In genomic region chr10:89699581-89700064, GRCh38 we compare ENCODE assay signal across 10 cellular contexts. TPM values are rescaled to one million over a fixed set of nuclear protein-coding genes. Genes with fewer than 3 reads are reported as not detected.
DNase-seq lines count a peak whose midpoint lies in the region; ATAC-seq and TF ChIP-seq lines count a peak whose summit lies in the region.
"Had no signal": no experiment of that assay in that cellular context is flagged by ENCODE, and none has a peak within 500 bp of the region (broad histone marks: within the 10 kb centered on the region; RNA-seq: fewer than 3 reads in every experiment).

No MANE protein-coding gene starts in this region.

- TF ChIP-seq CTCF in NB4 (IDR thresholded peaks at IDR 0.05; ENCODE audit: low read depth, low read length) (no peak), mammary epithelial cell (conservative IDR thresholded peaks at IDR 0.05 in 1 of 2, IDR thresholded peaks at IDR 0.05 in 1 of 2; ENCODE audit: extremely low read depth in 1 of 2, insufficient read depth in 1 of 2, low read depth in 1 of 2, low read length in 2 of 2) (no peak), neural progenitor cell (IDR thresholded peaks at IDR 0.05) (no peak), colonic mucosa (IDR thresholded peaks at IDR 0.05) (no peak), ascending aorta (IDR thresholded peaks at IDR 0.05) (no peak)

- H3K27ac Mint-ChIP-seq in activated CD4-positive, alpha-beta T cell treated with anti-CD3 and anti-CD28 coated beads for 36 hours = no peak overlapping the region
- no peak overlapping the region for H3K27ac Mint-ChIP-seq in neural progenitor cell

- DNase-seq in activated CD4-positive, alpha-beta T cell treated with anti-CD3 and anti-CD28 coated beads for 36 hours = no peak
- no peak for DNase-seq in activated CD4-positive, alpha-beta T cell treated with anti-CD3 and anti-CD28 coated beads, Interleukin-2, amount 50 U/mL, for 48 hours
- DNase-seq in NB4 (ENCODE audit: low read depth) (peak; percentile 73), mammary epithelial cell (no peak), neural progenitor cell (ENCODE audit: low spot score) (no peak), colonic mucosa (no peak), ascending aorta (ENCODE audit: low spot score in 2 of 2) (no peak)
- no peak for DNase-seq in stimulated activated CD8-positive, alpha-beta memory T cell treated with anti-CD3 and anti-CD28 coated beads, Interleukin-4, amount 100 ng/mL, for 48 hours
- DNase-seq: NCI-H345, SJCRH30 had no signal

- H3K36me3 Mint-ChIP-seq in activated CD4-positive, alpha-beta T cell treated with anti-CD3 and anti-CD28 coated beads for 36 hours (ENCODE audit: low read depth) = peaks cover 6% of the 10 kb centered on the region
- no peaks in the 10 kb centered on the region for H3K36me3 Mint-ChIP-seq in neural progenitor cell

- no peaks in the 10 kb centered on the region for H3K36me3 ChIP-seq in mammary epithelial cell (ENCODE audit: insufficient read depth, low read length)
- no peaks in the 10 kb centered on the region for H3K36me3 ChIP-seq in neural progenitor cell
- H3K36me3 ChIP-seq in colonic mucosa = no peaks in the 10 kb centered on the region
- no peaks in the 10 kb centered on the region for H3K36me3 ChIP-seq in ascending aorta
- H3K36me3 ChIP-seq: SJCRH30 had no signal

- dilution Hi-C loops in mammary epithelial cell (cut with HindIII; ENCODE audit: low sequenced_read_pairs) = no loop called here

- H3K79me2 ChIP-seq in mammary epithelial cell (ENCODE audit: insufficient read depth, low read length) (peaks cover 32% of the 10 kb centered on the region), neural progenitor cell (ENCODE audit: low read depth) (peaks cover 39% of the 10 kb centered on the region)

- 97% methylated on average over 2 of the region's 2 CpGs for WGBS in mammary epithelial cell (ENCODE audit: low coverage, missing lambda C conversion rate)

- no peak overlapping the region for H2AFZ ChIP-seq in mammary epithelial cell (ENCODE audit: low read depth, low read length)
- H2AFZ ChIP-seq in neural progenitor cell (replicated peaks) = no peak overlapping the region

- H3K27ac ChIP-seq in mammary epithelial cell (ENCODE audit: insufficient read depth, low read depth, low read length) = no peak overlapping the region
- no peak overlapping the region for H3K27ac ChIP-seq in neural progenitor cell
- no peak overlapping the region for H3K27ac ChIP-seq in colonic mucosa
- H3K27ac ChIP-seq in ascending aorta = no peak overlapping the region
- H3K27ac ChIP-seq: SJCRH30 had no signal

- H4K20me1 ChIP-seq in mammary epithelial cell (ENCODE audit: insufficient read depth, low read length) (no peaks in the 10 kb centered on the region), neural progenitor cell (ENCODE audit: low read depth) (no peaks in the 10 kb centered on the region)

- no peak for TF ChIP-seq POLR2A in NB4 (IDR thresholded peaks at IDR 0.05; ENCODE audit: extremely low read depth, insufficient read length)

- H3K27me3 Mint-ChIP-seq in activated CD4-positive, alpha-beta T cell treated with anti-CD3 and anti-CD28 coated beads for 36 hours = no peaks in the 10 kb centered on the region
- peaks cover 2% of the 10 kb centered on the region for H3K27me3 Mint-ChIP-seq in neural progenitor cell (ENCODE audit: insufficient read depth, low read depth)

- H3K9me3 Mint-ChIP-seq in activated CD4-positive, alpha-beta T cell treated with anti-CD3 and anti-CD28 coated beads for 36 hours (ENCODE audit: low read depth) = no peaks in the 10 kb centered on the region
- no peaks in the 10 kb centered on the region for H3K9me3 Mint-ChIP-seq in neural progenitor cell

- in situ Hi-C loops in mammary epithelial cell (cut with MboI; ENCODE audit: low sequenced_read_pairs in 2 of 2) = no loop called here

- POLR2A ChIA-PET in activated CD4-positive, alpha-beta T cell treated with anti-CD3 and anti-CD28 coated beads for 36 hours (lab: Charles Lee) = no interaction called here

- intact Hi-C loops in activated CD4-positive, alpha-beta T cell treated with anti-CD3 and anti-CD28 coated beads for 36 hours (cut with DNase I, micrococcal nuclease) = loop anchor here (2.0 to 10.0 kb wide), 5 partner anchors 163 to 709 kb away; partner anchors contain the start of genes FAS (in 1 of the 2), IFIT5 (in 1 of the 2) and LIPA (in 1 of the 2)
- intact Hi-C loops in mammary epithelial cell (cut with micrococcal nuclease) = loop anchor here (2.0 kb wide), 1 partner anchor 35 kb away; no protein-coding TSS in a partner anchor
- intact Hi-C loops in colonic mucosa (cut with DNase I) = loop anchor here (5.0 kb wide), 1 partner anchor 57 kb away; no protein-coding TSS in a partner anchor
- intact Hi-C loops in ascending aorta (cut with DNase I) = loop anchor here (2.0 to 5.0 kb wide), 2 partner anchors 55 to 272 kb away; partner anchors contain the start of gene PANK1

- H3K27me3 ChIP-seq in mammary epithelial cell (ENCODE audit: insufficient read depth, low read length) (no peaks in the 10 kb centered on the region), neural progenitor cell (no peaks in the 10 kb centered on the region), colonic mucosa (no peaks in the 10 kb centered on the region), ascending aorta (no peaks in the 10 kb centered on the region)
- H3K27me3 ChIP-seq: SJCRH30 had no signal

- H3K9me3 ChIP-seq in mammary epithelial cell (replicated peaks; ENCODE audit: insufficient read depth, low read length) (no peaks in the 10 kb centered on the region), neural progenitor cell (ENCODE audit: low read depth) (no peaks in the 10 kb centered on the region), colonic mucosa (no peaks in the 10 kb centered on the region), ascending aorta (no peaks in the 10 kb centered on the region)
- H3K9me3 ChIP-seq: SJCRH30 had no signal

- BruUV-seq in mammary epithelial cell (replicated peaks; lab: Mats Ljungman, UMichigan) = no TSS peak

- H3K4me3 Mint-ChIP-seq in activated CD4-positive, alpha-beta T cell treated with anti-CD3 and anti-CD28 coated beads for 36 hours = peak overlapping the region; percentile 21
- peak overlapping the region; percentile 38 for H3K4me3 Mint-ChIP-seq in neural progenitor cell

- H3K4me3 ChIP-seq in NB4 (ENCODE audit: low read depth, low read length) (no peak overlapping the region), mammary epithelial cell (replicated peaks in 1 of 3; ENCODE audit: insufficient read depth in 1 of 3, low read depth in 2 of 3, low read length in 3 of 3) (no peak overlapping the region), neural progenitor cell (no peak overlapping the region), colonic mucosa (no peak overlapping the region), ascending aorta (no peak overlapping the region)

- peaks cover 12% of the 10 kb centered on the region for H3K4me1 ChIP-seq in mammary epithelial cell (ENCODE audit: insufficient read depth, low read length)
- H3K4me1 ChIP-seq in neural progenitor cell = peaks cover 34% of the 10 kb centered on the region
- no peaks in the 10 kb centered on the region for H3K4me1 ChIP-seq in colonic mucosa
- peaks cover 2 to 9% of the 10 kb centered on the region in 2 donors for H3K4me1 ChIP-seq in ascending aorta
- H3K4me1 ChIP-seq: SJCRH30 had no signal

- H3K4me1 Mint-ChIP-seq in activated CD4-positive, alpha-beta T cell treated with anti-CD3 and anti-CD28 coated beads for 36 hours = peaks cover 26% of the 10 kb centered on the region
- peaks cover 30% of the 10 kb centered on the region for H3K4me1 Mint-ChIP-seq in neural progenitor cell

- H3F3A ChIP-seq in neural progenitor cell (ENCODE audit: low read depth) = peaks cover 14% of the 10 kb centered on the region

- CTCF ChIA-PET in activated CD4-positive, alpha-beta T cell treated with anti-CD3 and anti-CD28 coated beads for 36 hours (lab: Charles Lee) = no interaction called here
- CTCF ChIA-PET in mammary epithelial cell (lab: Charles Lee; ENCODE audit: low non-redundant PET) = no interaction called here

- H3K9ac ChIP-seq in mammary epithelial cell (ENCODE audit: insufficient read depth, low read length) (no peak overlapping the region), neural progenitor cell (no peak overlapping the region), colonic mucosa (ENCODE audit: low read depth in 2 of 2, low read length in 2 of 2) (no peak overlapping the region)

- peak overlapping the region; percentile 90 for H3K4me2 ChIP-seq in mammary epithelial cell (ENCODE audit: insufficient read depth, low read depth, low read length)
- H3K4me2 ChIP-seq in neural progenitor cell = peak overlapping the region; percentile 95

- ATAC-seq in activated CD4-positive, alpha-beta T cell treated with anti-CD3 and anti-CD28 coated beads for 36 hours = no peak

RNA-seq across cellular contexts. Expression of gene KIF20B, which starts 1.8 kb away (rescaled TPM):
- total RNA-seq in activated CD4-positive, alpha-beta T cell treated with anti-CD3 and anti-CD28 coated beads for 36 hours = 10 to 100 TPM; 74.6 to 86.2 TPM
- total RNA-seq in mammary epithelial cell (10 to 100 TPM in 1 of 2 donors, 1 to 10 TPM in 1; 3.8 to 29.9 TPM), neural progenitor cell (ENCODE audit: low replicate concordance) (44.2 and 71.5 TPM in 2 replicates), colonic mucosa (10 to 100 TPM; 13.6 to 32.0 TPM), ascending aorta (2.4 TPM)
- 6.8 TPM for polyA plus RNA-seq in mammary epithelial cell
- 2.2 TPM for polyA minus RNA-seq in mammary epithelial cell

RNA-seq across cellular contexts. Expression of gene PANK1, which starts 54.6 kb away (rescaled TPM):
- total RNA-seq in activated CD4-positive, alpha-beta T cell treated with anti-CD3 and anti-CD28 coated beads for 36 hours = 1 to 10 TPM; 3.2 to 4.0 TPM
- total RNA-seq in mammary epithelial cell (1 to 10 TPM; 4.7 to 5.3 TPM), neural progenitor cell (ENCODE audit: low replicate concordance) (38.0 and 49.0 TPM in 2 replicates), colonic mucosa (10 to 100 TPM; 22.8 to 55.4 TPM), ascending aorta (1.5 TPM)
- 6.3 TPM for polyA plus RNA-seq in mammary epithelial cell
- polyA minus RNA-seq in mammary epithelial cell = 5.3 TPM
